In the genomic region with DNA sequence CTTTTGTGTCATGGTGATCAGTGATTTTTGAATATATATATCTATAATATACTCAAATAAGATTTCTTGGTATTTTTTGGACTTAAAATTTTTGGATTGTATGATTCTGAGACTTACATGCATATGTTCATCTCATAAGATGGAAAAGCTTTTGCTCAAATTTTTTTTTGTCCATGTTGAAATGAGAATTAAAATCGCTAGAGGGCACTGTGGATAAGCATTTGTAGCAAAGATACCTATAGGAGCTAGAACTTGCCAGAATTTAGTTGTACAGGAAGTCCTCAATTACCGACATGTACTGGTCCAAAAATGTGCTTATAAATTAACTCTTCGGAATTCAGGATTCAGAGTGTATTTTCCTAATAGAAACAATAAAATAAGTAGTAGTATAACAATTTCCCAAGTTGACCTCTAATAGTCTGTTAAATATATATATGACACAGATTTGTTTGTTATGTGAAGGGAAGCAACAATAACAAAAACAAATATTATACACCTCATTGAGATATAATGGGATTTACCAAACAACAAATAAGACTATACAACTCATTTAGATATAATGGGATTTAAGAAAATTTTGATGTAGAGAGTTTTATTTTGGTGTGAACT, we compare ENCODE assay signal across 8 cellular contexts.
DNase-seq lines count a peak whose midpoint lies in the region; ATAC-seq, FAIRE-seq and TF ChIP-seq lines count a peak whose summit lies in the region.

No MANE protein-coding gene starts in this region.

- H3K4me3 ChIP-seq in Karpas-422 (ENCODE audit: low read length) (no peak overlapping the region), Peyer's patch (no peak overlapping the region), epithelial cell of proximal tubule (ENCODE audit: low read depth, low read length) (no peak overlapping the region)

- no peak overlapping the region for H3K9ac ChIP-seq in Karpas-422 (ENCODE audit: low read length)

- no peaks in the 10 kb centered on the region for H4K20me1 ChIP-seq in Karpas-422 (ENCODE audit: insufficient read depth, low read depth, low read length)

- POLR2A ChIA-PET in activated CD8-positive, alpha-beta T cell treated with anti-CD3 and anti-CD28 coated beads for 36 hours (lab: Charles Lee) = no interaction called here
- POLR2A ChIA-PET in activated CD8-positive, alpha-beta T cell treated with anti-CD3 and anti-CD28 coated beads, Interleukin-2, amount 10 ng/mL, durations not matched to agents 7 days and 5 days (lab: Charles Lee) = no interaction called here

- no peak overlapping the region for H3K27ac ChIP-seq in Karpas-422 (ENCODE audit: low read length)
- no peak overlapping the region for H3K27ac ChIP-seq in Peyer's patch

- no peak overlapping the region for H3K4me2 ChIP-seq in Karpas-422 (ENCODE audit: low read depth, low read length, poor library complexity, severe bottlenecking)

- no peaks in the 10 kb centered on the region for H3K27me3 Mint-ChIP-seq in activated CD8-positive, alpha-beta T cell treated with anti-CD3 and anti-CD28 coated beads for 36 hours
- H3K27me3 Mint-ChIP-seq in activated CD8-positive, alpha-beta T cell treated with anti-CD3 and anti-CD28 coated beads, Interleukin-2, amount 10 ng/mL, durations not matched to agents 7 days and 5 days (ENCODE audit: low read depth) = no peaks in the 10 kb centered on the region
- peaks cover 5% of the 10 kb centered on the region for H3K27me3 Mint-ChIP-seq in nephron progenitor cell (ENCODE audit: low read depth, poor library complexity)

- no peak overlapping the region for H3K27ac Mint-ChIP-seq in activated CD8-positive, alpha-beta T cell treated with anti-CD3 and anti-CD28 coated beads for 36 hours
- H3K27ac Mint-ChIP-seq in activated CD8-positive, alpha-beta T cell treated with anti-CD3 and anti-CD28 coated beads, Interleukin-2, amount 10 ng/mL, durations not matched to agents 7 days and 5 days = no peak overlapping the region
- no peak overlapping the region for H3K27ac Mint-ChIP-seq in nephron progenitor cell

- FAIRE-seq in H54 (lab: Jason Lieb, UNC) = peak; percentile 67

- H3K79me2 ChIP-seq in Karpas-422 (ENCODE audit: low read length) = no peaks in the 10 kb centered on the region

- peak; percentile 66 for TF ChIP-seq CTCF in activated CD8-positive, alpha-beta T cell treated with anti-CD3 and anti-CD28 coated beads for 36 hours (IDR thresholded peaks at IDR 0.05)
- TF ChIP-seq CTCF in Peyer's patch (IDR thresholded peaks at IDR 0.05) = peak in 5 of 6 experiments; percentile 34 to 65 (median 57)
- TF ChIP-seq CTCF in epithelial cell of proximal tubule (conservative IDR thresholded peaks at IDR 0.05; ENCODE audit: low read depth, low read length) = peak; percentile 66
- peak; percentile 63 for TF ChIP-seq CTCF in nephron progenitor cell (IDR thresholded peaks at IDR 0.05)

- intact Hi-C loops in activated CD8-positive, alpha-beta T cell treated with anti-CD3 and anti-CD28 coated beads for 36 hours (cut with micrococcal nuclease) = loop anchor here (10.0 kb wide), 1 partner anchor 909 kb away; no protein-coding TSS in a partner anchor

- no peak overlapping the region for H3K4me3 Mint-ChIP-seq in activated CD8-positive, alpha-beta T cell treated with anti-CD3 and anti-CD28 coated beads for 36 hours
- no peak overlapping the region for H3K4me3 Mint-ChIP-seq in activated CD8-positive, alpha-beta T cell treated with anti-CD3 and anti-CD28 coated beads, Interleukin-2, amount 10 ng/mL, durations not matched to agents 7 days and 5 days
- H3K4me3 Mint-ChIP-seq in nephron progenitor cell = no peak overlapping the region

- no peaks in the 10 kb centered on the region for H3K36me3 ChIP-seq in Karpas-422 (ENCODE audit: insufficient read depth, low read length)
- H3K36me3 ChIP-seq in Peyer's patch = no peaks in the 10 kb centered on the region

- no peaks in the 10 kb centered on the region for H3K36me3 Mint-ChIP-seq in activated CD8-positive, alpha-beta T cell treated with anti-CD3 and anti-CD28 coated beads for 36 hours (ENCODE audit: low read depth)
- no peaks in the 10 kb centered on the region for H3K36me3 Mint-ChIP-seq in activated CD8-positive, alpha-beta T cell treated with anti-CD3 and anti-CD28 coated beads, Interleukin-2, amount 10 ng/mL, durations not matched to agents 7 days and 5 days (ENCODE audit: low read depth)
- no peaks in the 10 kb centered on the region for H3K36me3 Mint-ChIP-seq in nephron progenitor cell (ENCODE audit: low read depth)

- no peak overlapping the region for H2AFZ ChIP-seq in Karpas-422 (ENCODE audit: low read length)

- peak; percentile 47 for ATAC-seq in activated CD8-positive, alpha-beta T cell treated with anti-CD3 and anti-CD28 coated beads for 36 hours
- ATAC-seq in activated CD8-positive, alpha-beta T cell treated with anti-CD3 and anti-CD28 coated beads, Interleukin-2, amount 10 ng/mL, durations not matched to agents 7 days and 5 days = no peak

- H3K27me3 ChIP-seq in Karpas-422 (ENCODE audit: low read length) (no peaks in the 10 kb centered on the region), Peyer's patch (no peaks in the 10 kb centered on the region)

- H3K4me1 ChIP-seq in Karpas-422 (ENCODE audit: low read length) (no peaks in the 10 kb centered on the region; the same call in 1 of the 2 replicates), Peyer's patch (no peaks in the 10 kb centered on the region)

- TF ChIP-seq POLR2A in H54 (IDR thresholded peaks at IDR 0.05; ENCODE audit: low read depth, low read length) (no peak), Peyer's patch (IDR thresholded peaks at IDR 0.05) (no peak)

- H3K9me2 ChIP-seq in Karpas-422 (replicated peaks; ENCODE audit: insufficient read depth, low read length) = no peaks in the 10 kb centered on the region

- no peaks in the 10 kb centered on the region for H3K4me1 Mint-ChIP-seq in activated CD8-positive, alpha-beta T cell treated with anti-CD3 and anti-CD28 coated beads for 36 hours (ENCODE audit: low read depth)
- H3K4me1 Mint-ChIP-seq in activated CD8-positive, alpha-beta T cell treated with anti-CD3 and anti-CD28 coated beads, Interleukin-2, amount 10 ng/mL, durations not matched to agents 7 days and 5 days (ENCODE audit: low read depth) = no peaks in the 10 kb centered on the region
- peaks cover 13% of the 10 kb centered on the region for H3K4me1 Mint-ChIP-seq in nephron progenitor cell

- DNase-seq in activated CD8-positive, alpha-beta T cell treated with anti-CD3 and anti-CD28 coated beads for 36 hours = no peak
- no peak for DNase-seq in activated CD8-positive, alpha-beta T cell treated with anti-CD3 and anti-CD28 coated beads, Interleukin-2, amount 10 ng/mL, durations not matched to agents 7 days and 5 days
- DNase-seq in H54 (ENCODE audit: insufficient read length, low spot score) (no peak), Karpas-422 (peak; percentile 86), Peyer's patch (no peak), epithelial cell of proximal tubule (ENCODE audit: low read depth) (peak; percentile 18), nephron progenitor cell (no peak)
- no peak for DNase-seq in activated effector memory CD4-positive, alpha-beta T cell treated with anti-CD3 and anti-CD28 coated beads, Interleukin-2, amount 50 U/mL, for 16 hours

- CTCF ChIA-PET in activated CD8-positive, alpha-beta T cell treated with anti-CD3 and anti-CD28 coated beads for 36 hours (lab: Charles Lee) = interaction anchor here (0.8 to 4.5 kb wide), 13 partner anchors 10 to 934 kb away, joined by 3 to 28 read pairs (median 4); no protein-coding TSS in a partner anchor
- CTCF ChIA-PET in activated CD8-positive, alpha-beta T cell treated with anti-CD3 and anti-CD28 coated beads, Interleukin-2, amount 10 ng/mL, durations not matched to agents 7 days and 5 days (lab: Charles Lee) = interaction anchor here (0.6 to 2.2 kb wide), 10 partner anchors 14 to 934 kb away, joined by 3 to 12 read pairs (median 4); a partner anchor contains a TSS

- no peaks in the 10 kb centered on the region for H3K9me3 Mint-ChIP-seq in activated CD8-positive, alpha-beta T cell treated with anti-CD3 and anti-CD28 coated beads for 36 hours
- no peaks in the 10 kb centered on the region for H3K9me3 Mint-ChIP-seq in activated CD8-positive, alpha-beta T cell treated with anti-CD3 and anti-CD28 coated beads, Interleukin-2, amount 10 ng/mL, durations not matched to agents 7 days and 5 days (ENCODE audit: insufficient read depth)
- peaks cover 4% of the 10 kb centered on the region for H3K9me3 Mint-ChIP-seq in nephron progenitor cell

- H3K9me3 ChIP-seq in Karpas-422 (ENCODE audit: low read length) (no peaks in the 10 kb centered on the region), Peyer's patch (no peaks in the 10 kb centered on the region)

Comparison
In these comparisons a context has a peak if more than half of its experiments do, and no peak if none do; other contexts are left out.
1. DNase-seq: peak in Karpas-422 (single experiment) and epithelial cell of proximal tubule (single experiment); none in activated CD8-positive, alpha-beta T cell treated with anti-CD3 and anti-CD28 coated beads for 36 hours (single experiment), activated CD8-positive, alpha-beta T cell treated with anti-CD3 and anti-CD28 coated beads, Interleukin-2, amount 10 ng/mL, durations not matched to agents 7 days and 5 days (single experiment), H54 (single experiment), Peyer's patch (0 of 3), nephron progenitor cell (single experiment) and activated effector memory CD4-positive, alpha-beta T cell treated with anti-CD3 and anti-CD28 coated beads, Interleukin-2, amount 50 U/mL, for 16 hours (single experiment).
2. Peak in every context shown above with its lines, with median percentiles within 50 percentile points of each other: CTCF ChIP-seq.